Comparison of ENCODE assay signal across 17 cellular contexts in the genomic region with DNA sequence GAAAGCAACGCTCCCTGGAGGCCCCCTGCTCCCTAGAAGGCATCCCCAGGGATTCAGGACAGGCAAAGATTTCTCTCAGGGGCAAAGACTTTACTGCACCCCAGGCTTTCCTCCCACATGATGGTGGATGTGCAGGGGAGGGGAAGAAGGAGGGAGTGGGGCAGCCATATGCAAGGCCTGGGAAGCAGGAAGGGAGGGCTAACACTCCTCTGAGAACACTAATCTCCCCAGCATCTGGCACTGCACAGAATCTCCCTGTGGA. TPM values are rescaled to one million over a fixed set of nuclear protein-coding genes. Genes with fewer than 3 reads are reported as not detected.
DNase-seq lines count a peak whose midpoint lies in the region; TF ChIP-seq lines count a peak whose summit lies in the region.
"Had no signal": no experiment of that assay in that cellular context is flagged by ENCODE, and none has a peak within 500 bp of the region (broad histone marks: within the 10 kb centered on the region; RNA-seq: fewer than 3 reads in every experiment).

No MANE protein-coding gene starts in this region.

- DNase-seq in NCI-H69 (lab: John Stamatoyannopoulos, UW) (peak; percentile 76), endodermal cell (no peak), retina (peak; percentile 35), type B pancreatic cell (ENCODE audit: extremely low spot score, unreplicated experiment) (no peak), SW 1271 (lab: John Stamatoyannopoulos, UW) (no peak)
- no peak for DNase-seq in activated naive CD4-positive, alpha-beta T cell treated with anti-CD3 and anti-CD28 coated beads for 36 hours
- DNase-seq: ACHN, NCI-H1105 treated with DMSO at 0.1 percent for 48 hours, NCI-H1694, NCI-H2081 treated with DMSO at 0.1 percent for 48 hours, NCI-H2227 treated with DMSO at 0.1 percent for 48 hours, NCI-H748 treated with DMSO at 0.1 percent for 48 hours, OCI-M1, Right ventricle myocardium superior, SK-N-SH had no signal

- H3K27me3 Mint-ChIP-seq in endodermal cell (ENCODE audit: insufficient read depth) (peaks cover 2% of the 10 kb centered on the region), type B pancreatic cell (peaks cover 4% of the 10 kb centered on the region)
- peaks cover 8% of the 10 kb centered on the region for H3K27me3 Mint-ChIP-seq in activated naive CD4-positive, alpha-beta T cell treated with anti-CD3 and anti-CD28 coated beads for 36 hours (ENCODE audit: low read depth)

- H3K36me3 Mint-ChIP-seq in endodermal cell (ENCODE audit: low read depth) (no peaks in the 10 kb centered on the region), type B pancreatic cell (no peaks in the 10 kb centered on the region)
- no peaks in the 10 kb centered on the region for H3K36me3 Mint-ChIP-seq in activated naive CD4-positive, alpha-beta T cell treated with anti-CD3 and anti-CD28 coated beads for 36 hours (ENCODE audit: low read depth)

- TF ChIP-seq CTCF in HEK293 (tag by site-specific recombination; IDR thresholded peaks at IDR 0.05) (no peak), endodermal cell (conservative IDR thresholded peaks at IDR 0.05) (no peak), type B pancreatic cell (conservative IDR thresholded peaks at IDR 0.05) (no peak)

- H3K4me3 ChIP-seq in HEK293 (ENCODE audit: low read depth, low read length) (no peak overlapping the region), endodermal cell (ENCODE audit: low read length) (no peak overlapping the region)
- H3K4me3 ChIP-seq: K562 had no signal

- H3K27ac Mint-ChIP-seq in endodermal cell (no peak overlapping the region), type B pancreatic cell (no peak overlapping the region)
- H3K27ac Mint-ChIP-seq in activated naive CD4-positive, alpha-beta T cell treated with anti-CD3 and anti-CD28 coated beads for 36 hours, result no peak overlapping the region

- H3K4me1 ChIP-seq in HEK293 (ENCODE audit: control insufficient read depth, insufficient read depth, low read length) (no peaks in the 10 kb centered on the region), endodermal cell (ENCODE audit: control insufficient read depth, insufficient read depth, low read length) (peaks cover 3% of the 10 kb centered on the region)

- no peaks in the 10 kb centered on the region for H3K36me3 ChIP-seq in HEK293 (ENCODE audit: control insufficient read depth in 2 of 2, insufficient read depth in 1 of 2, low read length in 2 of 2)
- H3K36me3 ChIP-seq in endodermal cell (ENCODE audit: control insufficient read depth, insufficient read depth, low read length), result no peaks in the 10 kb centered on the region

- H3K4me1 Mint-ChIP-seq in endodermal cell, result peaks cover 16% of the 10 kb centered on the region
- H3K4me1 Mint-ChIP-seq in type B pancreatic cell (ENCODE audit: unreplicated experiment), result peaks cover 16% of the 10 kb centered on the region
- no peaks in the 10 kb centered on the region for H3K4me1 Mint-ChIP-seq in activated naive CD4-positive, alpha-beta T cell treated with anti-CD3 and anti-CD28 coated beads for 36 hours (ENCODE audit: low read depth)

- H3K9me3 ChIP-seq in HEK293 (ENCODE audit: control insufficient read depth, insufficient read depth, low read depth, low read length), result no peaks in the 10 kb centered on the region
- H3K9me3 ChIP-seq in endodermal cell (ENCODE audit: control insufficient read depth, low read length), result no peaks in the 10 kb centered on the region
- H3K9me3 ChIP-seq: SK-N-SH had no signal

- H3K27me3 ChIP-seq in endodermal cell (ENCODE audit: control insufficient read depth, insufficient read depth, low read length, poor library complexity, severe bottlenecking), result no peaks in the 10 kb centered on the region

- WGBS in endodermal cell (ENCODE audit: insufficient coverage in 1 of 2, insufficient read length in 1 of 2), 2 experiments, result 17 to 89% methylated on average over 1 of the region's 1 CpG

- intact Hi-C loops in activated naive CD4-positive, alpha-beta T cell treated with anti-CD3 and anti-CD28 coated beads for 36 hours (cut with micrococcal nuclease), result no loop called here

- H3K9me3 Mint-ChIP-seq in endodermal cell (no peaks in the 10 kb centered on the region), type B pancreatic cell (no peaks in the 10 kb centered on the region)
- no peaks in the 10 kb centered on the region for H3K9me3 Mint-ChIP-seq in activated naive CD4-positive, alpha-beta T cell treated with anti-CD3 and anti-CD28 coated beads for 36 hours

- H3K27ac ChIP-seq in HEK293 (ENCODE audit: extremely low read depth, low read depth, low read length), result no peak overlapping the region
- H3K27ac ChIP-seq in endodermal cell (ENCODE audit: low read depth, low read length), result peak overlapping the region; percentile 52

- H3K4me3 Mint-ChIP-seq in endodermal cell (no peak overlapping the region), type B pancreatic cell (no peak overlapping the region)
- H3K4me3 Mint-ChIP-seq in activated naive CD4-positive, alpha-beta T cell treated with anti-CD3 and anti-CD28 coated beads for 36 hours, result no peak overlapping the region

- no peak overlapping the region for H3K9ac ChIP-seq in endodermal cell (ENCODE audit: extremely low read depth, low read length, poor library complexity, severe bottlenecking)
- H3K9ac ChIP-seq: SK-N-SH had no signal

- POLR2A ChIA-PET in HEK293 (lab: Yijun Ruan, JAX), result no interaction called here

- CTCF ChIA-PET in HEK293 (lab: Yijun Ruan, JAX), result interaction anchor here (0.5 kb wide), 1 partner anchor 24 kb away, joined by 3 read pairs; no protein-coding TSS in a partner anchor
- CTCF ChIA-PET in activated naive CD4-positive, alpha-beta T cell treated with anti-CD3 and anti-CD28 coated beads for 36 hours (lab: Charles Lee), result no interaction called here

TF ChIP-seq in HEK293, 187 proteins besides CTCF, POLR2A, EP300 and RAD21:
- TF ChIP-seq ZIC2 (tag by site-specific recombination; IDR thresholded peaks at IDR 0.05) (peak; percentile 67), ZBTB17 (tag by site-specific recombination; IDR thresholded peaks at IDR 0.05) (no peak), ZNF311 (tag by site-specific recombination; IDR thresholded peaks at IDR 0.05; ENCODE audit: borderline replicate concordance) (no peak), SP2 (tag by site-specific recombination; IDR thresholded peaks at IDR 0.05) (no peak), YY1 (tag by site-specific recombination; IDR thresholded peaks at IDR 0.05) (no peak), ZNF785 (tag by site-specific recombination; IDR thresholded peaks at IDR 0.05) (no peak), ZNF629 (tag by site-specific recombination; IDR thresholded peaks at IDR 0.05) (no peak)
- TF ChIP-seq, protein P1, sequence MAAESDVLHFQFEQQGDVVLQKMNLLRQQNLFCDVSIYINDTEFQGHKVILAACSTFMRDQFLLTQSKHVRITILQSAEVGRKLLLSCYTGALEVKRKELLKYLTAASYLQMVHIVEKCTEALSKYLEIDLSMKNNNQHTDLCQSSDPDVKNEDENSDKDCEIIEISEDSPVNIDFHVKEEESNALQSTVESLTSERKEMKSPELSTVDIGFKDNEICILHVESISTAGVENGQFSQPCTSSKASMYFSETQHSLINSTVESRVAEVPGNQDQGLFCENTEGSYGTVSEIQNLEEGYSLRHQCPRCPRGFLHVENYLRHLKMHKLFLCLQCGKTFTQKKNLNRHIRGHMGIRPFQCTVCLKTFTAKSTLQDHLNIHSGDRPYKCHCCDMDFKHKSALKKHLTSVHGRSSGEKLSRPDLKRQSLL (tag by site-specific recombination; IDR thresholded peaks at IDR 0.05), result no peak
- TF ChIP-seq, protein P2, sequence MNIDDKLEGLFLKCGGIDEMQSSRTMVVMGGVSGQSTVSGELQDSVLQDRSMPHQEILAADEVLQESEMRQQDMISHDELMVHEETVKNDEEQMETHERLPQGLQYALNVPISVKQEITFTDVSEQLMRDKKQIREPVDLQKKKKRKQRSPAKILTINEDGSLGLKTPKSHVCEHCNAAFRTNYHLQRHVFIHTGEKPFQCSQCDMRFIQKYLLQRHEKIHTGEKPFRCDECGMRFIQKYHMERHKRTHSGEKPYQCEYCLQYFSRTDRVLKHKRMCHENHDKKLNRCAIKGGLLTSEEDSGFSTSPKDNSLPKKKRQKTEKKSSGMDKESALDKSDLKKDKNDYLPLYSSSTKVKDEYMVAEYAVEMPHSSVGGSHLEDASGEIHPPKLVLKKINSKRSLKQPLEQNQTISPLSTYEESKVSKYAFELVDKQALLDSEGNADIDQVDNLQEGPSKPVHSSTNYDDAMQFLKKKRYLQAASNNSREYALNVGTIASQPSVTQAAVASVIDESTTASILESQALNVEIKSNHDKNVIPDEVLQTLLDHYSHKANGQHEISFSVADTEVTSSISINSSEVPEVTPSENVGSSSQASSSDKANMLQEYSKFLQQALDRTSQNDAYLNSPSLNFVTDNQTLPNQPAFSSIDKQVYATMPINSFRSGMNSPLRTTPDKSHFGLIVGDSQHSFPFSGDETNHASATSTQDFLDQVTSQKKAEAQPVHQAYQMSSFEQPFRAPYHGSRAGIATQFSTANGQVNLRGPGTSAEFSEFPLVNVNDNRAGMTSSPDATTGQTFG (tag by site-specific recombination; IDR thresholded peaks at IDR 0.05; ENCODE audit: borderline replicate concordance), result no peak

RNA-seq across cellular contexts. Expression of a gene that starts 24.7 kb away (rescaled TPM):
- 100 to 1,000 TPM; 420 to 534 TPM for total RNA-seq in endodermal cell
- polyA plus RNA-seq in endodermal cell (2013, experiment 1 of 2), result 492 TPM
- 458 TPM for polyA plus RNA-seq in endodermal cell (2013, experiment 2 of 2)
- total RNA-seq in type B pancreatic cell (ENCODE audit: low replicate concordance), result 438 and 471 TPM in 2 replicates
- total RNA-seq in activated naive CD4-positive, alpha-beta T cell treated with anti-CD3 and anti-CD28 coated beads for 36 hours, result 100 to 1,000 TPM; 106 to 115 TPM

Comparison
In these comparisons a context has a peak if more than half of its experiments do, and no peak if none do; other contexts are left out.
1. DNase-seq: peak in NCI-H69 (single experiment) and retina (single experiment); none in endodermal cell (single experiment), type B pancreatic cell (single experiment), activated naive CD4-positive, alpha-beta T cell treated with anti-CD3 and anti-CD28 coated beads for 36 hours (single experiment) and SW 1271 (0 of 2).